Comparison of ENCODE assay signal across 1 cellular context in the genomic region with DNA sequence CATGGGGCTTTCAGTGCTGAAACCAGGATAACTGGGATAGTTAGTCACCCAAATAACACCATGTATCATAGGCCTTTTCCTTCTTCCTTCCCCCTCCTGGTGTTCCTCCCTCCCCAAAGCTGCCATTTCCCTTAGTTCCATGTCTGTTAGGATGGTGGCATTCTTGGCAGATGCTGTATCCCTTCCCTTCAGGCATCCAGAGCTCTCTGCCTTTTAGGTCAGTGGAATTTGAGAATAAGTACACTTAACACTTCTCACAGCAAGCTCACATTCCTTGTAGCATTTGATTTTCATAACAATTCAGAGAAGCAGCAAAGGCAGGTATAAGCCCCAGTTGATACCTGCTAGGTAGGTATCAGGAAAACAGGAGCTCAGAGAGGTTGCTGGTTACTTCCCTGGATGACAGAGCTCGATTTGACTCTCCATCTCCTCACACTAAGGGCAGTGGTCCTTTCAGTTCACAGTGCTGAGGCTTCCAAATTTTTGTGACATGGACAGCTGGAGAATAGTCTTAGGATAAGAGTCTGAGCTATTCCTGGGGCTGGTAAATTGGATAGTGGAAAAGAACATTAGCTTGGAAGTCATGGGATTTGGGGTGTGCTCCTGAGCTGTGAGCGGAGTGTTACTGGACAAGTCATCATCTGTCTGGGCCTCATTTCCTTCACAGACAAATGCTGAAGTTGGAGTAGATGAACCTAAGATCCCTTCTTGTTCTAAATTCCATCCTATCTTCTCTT.
TF ChIP-seq lines count a peak whose summit lies in the region.

No MANE protein-coding gene starts in this region.

TF ChIP-seq in GM23338, 12 proteins besides CTCF, POLR2A, EP300 and RAD21:
- TF ChIP-seq, protein P1, sequence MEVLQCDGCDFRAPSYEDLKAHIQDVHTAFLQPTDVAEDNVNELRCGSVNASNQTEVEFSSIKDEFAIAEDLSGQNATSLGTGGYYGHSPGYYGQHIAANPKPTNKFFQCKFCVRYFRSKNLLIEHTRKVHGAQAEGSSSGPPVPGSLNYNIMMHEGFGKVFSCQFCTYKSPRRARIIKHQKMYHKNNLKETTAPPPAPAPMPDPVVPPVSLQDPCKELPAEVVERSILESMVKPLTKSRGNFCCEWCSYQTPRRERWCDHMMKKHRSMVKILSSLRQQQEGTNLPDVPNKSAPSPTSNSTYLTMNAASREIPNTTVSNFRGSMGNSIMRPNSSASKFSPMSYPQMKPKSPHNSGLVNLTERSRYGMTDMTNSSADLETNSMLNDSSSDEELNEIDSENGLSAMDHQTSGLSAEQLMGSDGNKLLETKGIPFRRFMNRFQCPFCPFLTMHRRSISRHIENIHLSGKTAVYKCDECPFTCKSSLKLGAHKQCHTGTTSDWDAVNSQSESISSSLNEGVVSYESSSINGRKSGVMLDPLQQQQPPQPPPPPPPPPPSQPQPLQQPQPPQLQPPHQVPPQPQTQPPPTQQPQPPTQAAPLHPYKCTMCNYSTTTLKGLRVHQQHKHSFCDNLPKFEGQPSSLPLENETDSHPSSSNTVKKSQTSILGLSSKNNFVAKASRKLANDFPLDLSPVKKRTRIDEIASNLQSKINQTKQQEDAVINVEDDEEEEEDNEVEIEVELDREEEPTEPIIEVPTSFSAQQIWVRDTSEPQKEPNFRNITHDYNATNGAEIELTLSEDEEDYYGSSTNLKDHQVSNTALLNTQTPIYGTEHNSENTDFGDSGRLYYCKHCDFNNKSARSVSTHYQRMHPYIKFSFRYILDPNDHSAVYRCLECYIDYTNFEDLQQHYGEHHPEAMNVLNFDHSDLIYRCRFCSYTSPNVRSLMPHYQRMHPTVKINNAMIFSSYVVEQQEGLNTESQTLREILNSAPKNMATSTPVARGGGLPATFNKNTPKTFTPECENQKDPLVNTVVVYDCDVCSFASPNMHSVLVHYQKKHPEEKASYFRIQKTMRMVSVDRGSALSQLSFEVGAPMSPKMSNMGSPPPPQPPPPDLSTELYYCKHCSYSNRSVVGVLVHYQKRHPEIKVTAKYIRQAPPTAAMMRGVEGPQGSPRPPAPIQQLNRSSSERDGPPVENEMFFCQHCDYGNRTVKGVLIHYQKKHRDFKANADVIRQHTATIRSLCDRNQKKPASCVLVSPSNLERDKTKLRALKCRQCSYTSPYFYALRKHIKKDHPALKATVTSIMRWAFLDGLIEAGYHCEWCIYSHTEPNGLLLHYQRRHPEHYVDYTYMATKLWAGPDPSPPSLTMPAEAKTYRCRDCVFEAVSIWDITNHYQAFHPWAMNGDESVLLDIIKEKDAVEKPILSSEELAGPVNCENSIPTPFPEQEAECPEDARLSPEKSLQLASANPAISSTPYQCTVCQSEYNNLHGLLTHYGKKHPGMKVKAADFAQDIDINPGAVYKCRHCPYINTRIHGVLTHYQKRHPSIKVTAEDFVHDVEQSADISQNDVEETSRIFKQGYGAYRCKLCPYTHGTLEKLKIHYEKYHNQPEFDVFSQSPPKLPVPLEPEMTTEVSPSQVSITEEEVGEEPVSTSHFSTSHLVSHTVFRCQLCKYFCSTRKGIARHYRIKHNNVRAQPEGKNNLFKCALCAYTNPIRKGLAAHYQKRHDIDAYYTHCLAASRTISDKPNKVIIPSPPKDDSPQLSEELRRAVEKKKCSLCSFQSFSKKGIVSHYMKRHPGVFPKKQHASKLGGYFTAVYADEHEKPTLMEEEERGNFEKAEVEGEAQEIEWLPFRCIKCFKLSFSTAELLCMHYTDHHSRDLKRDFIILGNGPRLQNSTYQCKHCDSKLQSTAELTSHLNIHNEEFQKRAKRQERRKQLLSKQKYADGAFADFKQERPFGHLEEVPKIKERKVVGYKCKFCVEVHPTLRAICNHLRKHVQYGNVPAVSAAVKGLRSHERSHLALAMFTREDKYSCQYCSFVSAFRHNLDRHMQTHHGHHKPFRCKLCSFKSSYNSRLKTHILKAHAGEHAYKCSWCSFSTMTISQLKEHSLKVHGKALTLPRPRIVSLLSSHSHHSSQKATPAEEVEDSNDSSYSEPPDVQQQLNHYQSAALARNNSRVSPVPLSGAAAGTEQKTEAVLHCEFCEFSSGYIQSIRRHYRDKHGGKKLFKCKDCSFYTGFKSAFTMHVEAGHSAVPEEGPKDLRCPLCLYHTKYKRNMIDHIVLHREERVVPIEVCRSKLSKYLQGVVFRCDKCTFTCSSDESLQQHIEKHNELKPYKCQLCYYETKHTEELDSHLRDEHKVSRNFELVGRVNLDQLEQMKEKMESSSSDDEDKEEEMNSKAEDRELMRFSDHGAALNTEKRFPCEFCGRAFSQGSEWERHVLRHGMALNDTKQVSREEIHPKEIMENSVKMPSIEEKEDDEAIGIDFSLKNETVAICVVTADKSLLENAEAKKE (CRISPR knock-in tag; IDR thresholded peaks at IDR 0.05), result no peak
- TF ChIP-seq JUNB (IDR thresholded peaks at IDR 0.05; ENCODE audit: unreplicated experiment) (no peak), EZH2 (IDR thresholded peaks at IDR 0.05; ENCODE audit: low read depth, unreplicated experiment) (no peak), EZH2phosphoT487 (IDR thresholded peaks at IDR 0.05; ENCODE audit: unreplicated experiment) (no peak), STAT1 (IDR thresholded peaks at IDR 0.05; ENCODE audit: unreplicated experiment) (no peak), NANOG (IDR thresholded peaks at IDR 0.05; ENCODE audit: borderline replicate concordance) (no peak), ZNF114 (CRISPR knock-in tag; IDR thresholded peaks at IDR 0.05) (no peak), CREB1 (CRISPR knock-in tag; IDR thresholded peaks at IDR 0.05; ENCODE audit: low read depth) (no peak), ZNF331 (CRISPR knock-in tag; IDR thresholded peaks at IDR 0.05; ENCODE audit: low read depth) (no peak), POLR2AphosphoS5 (IDR thresholded peaks at IDR 0.05; ENCODE audit: low read depth) (no peak)
- TF ChIP-seq, protein P2, sequence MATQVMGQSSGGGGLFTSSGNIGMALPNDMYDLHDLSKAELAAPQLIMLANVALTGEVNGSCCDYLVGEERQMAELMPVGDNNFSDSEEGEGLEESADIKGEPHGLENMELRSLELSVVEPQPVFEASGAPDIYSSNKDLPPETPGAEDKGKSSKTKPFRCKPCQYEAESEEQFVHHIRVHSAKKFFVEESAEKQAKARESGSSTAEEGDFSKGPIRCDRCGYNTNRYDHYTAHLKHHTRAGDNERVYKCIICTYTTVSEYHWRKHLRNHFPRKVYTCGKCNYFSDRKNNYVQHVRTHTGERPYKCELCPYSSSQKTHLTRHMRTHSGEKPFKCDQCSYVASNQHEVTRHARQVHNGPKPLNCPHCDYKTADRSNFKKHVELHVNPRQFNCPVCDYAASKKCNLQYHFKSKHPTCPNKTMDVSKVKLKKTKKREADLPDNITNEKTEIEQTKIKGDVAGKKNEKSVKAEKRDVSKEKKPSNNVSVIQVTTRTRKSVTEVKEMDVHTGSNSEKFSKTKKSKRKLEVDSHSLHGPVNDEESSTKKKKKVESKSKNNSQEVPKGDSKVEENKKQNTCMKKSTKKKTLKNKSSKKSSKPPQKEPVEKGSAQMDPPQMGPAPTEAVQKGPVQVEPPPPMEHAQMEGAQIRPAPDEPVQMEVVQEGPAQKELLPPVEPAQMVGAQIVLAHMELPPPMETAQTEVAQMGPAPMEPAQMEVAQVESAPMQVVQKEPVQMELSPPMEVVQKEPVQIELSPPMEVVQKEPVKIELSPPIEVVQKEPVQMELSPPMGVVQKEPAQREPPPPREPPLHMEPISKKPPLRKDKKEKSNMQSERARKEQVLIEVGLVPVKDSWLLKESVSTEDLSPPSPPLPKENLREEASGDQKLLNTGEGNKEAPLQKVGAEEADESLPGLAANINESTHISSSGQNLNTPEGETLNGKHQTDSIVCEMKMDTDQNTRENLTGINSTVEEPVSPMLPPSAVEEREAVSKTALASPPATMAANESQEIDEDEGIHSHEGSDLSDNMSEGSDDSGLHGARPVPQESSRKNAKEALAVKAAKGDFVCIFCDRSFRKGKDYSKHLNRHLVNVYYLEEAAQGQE (IDR thresholded peaks at IDR 0.05; ENCODE audit: unreplicated experiment), result no peak
- TF ChIP-seq, protein P3, sequence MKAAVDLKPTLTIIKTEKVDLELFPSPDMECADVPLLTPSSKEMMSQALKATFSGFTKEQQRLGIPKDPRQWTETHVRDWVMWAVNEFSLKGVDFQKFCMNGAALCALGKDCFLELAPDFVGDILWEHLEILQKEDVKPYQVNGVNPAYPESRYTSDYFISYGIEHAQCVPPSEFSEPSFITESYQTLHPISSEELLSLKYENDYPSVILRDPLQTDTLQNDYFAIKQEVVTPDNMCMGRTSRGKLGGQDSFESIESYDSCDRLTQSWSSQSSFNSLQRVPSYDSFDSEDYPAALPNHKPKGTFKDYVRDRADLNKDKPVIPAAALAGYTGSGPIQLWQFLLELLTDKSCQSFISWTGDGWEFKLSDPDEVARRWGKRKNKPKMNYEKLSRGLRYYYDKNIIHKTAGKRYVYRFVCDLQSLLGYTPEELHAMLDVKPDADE (IDR thresholded peaks at IDR 0.05), result no peak
